Comparison of ENCODE assay signal across 8 cellular contexts in genomic region chr4:108030332-108030731, GRCh38. TPM values are rescaled to one million over a fixed set of nuclear protein-coding genes. Genes with fewer than 3 reads are reported as not detected.
DNase-seq lines count a peak whose midpoint lies in the region; ATAC-seq and TF ChIP-seq lines count a peak whose summit lies in the region.

No MANE protein-coding gene starts in this region.

- no peak for TF ChIP-seq EP300 in Ishikawa (IDR thresholded peaks at IDR 0.05; ENCODE audit: borderline replicate concordance)

- H3K27ac Mint-ChIP-seq in T-helper 17 cell, result peak overlapping the region; percentile 95

- ATAC-seq in GM21576 (IDR thresholded peaks at IDR 0.05; ENCODE audit: unreplicated experiment) (peak; percentile 94), T-helper 17 cell (peak; percentile 95)

- peaks cover 3% of the 10 kb centered on the region for H3K36me3 Mint-ChIP-seq in T-helper 17 cell (ENCODE audit: low read depth)

- H3K9me3 ChIP-seq in T-helper 17 cell (ENCODE audit: control insufficient read depth, low read length, poor library complexity, severe bottlenecking), result no peaks in the 10 kb centered on the region

- peak; percentile 51 for TF ChIP-seq RAD21 in Ishikawa (IDR thresholded peaks at IDR 0.05; ENCODE audit: low read depth)

- peak overlapping the region; percentile 84 for H3K4me3 Mint-ChIP-seq in T-helper 17 cell

- H3K27me3 Mint-ChIP-seq in T-helper 17 cell, result no peaks in the 10 kb centered on the region

- DNase-seq in GM04503 (ENCODE audit: low read depth), result peak; percentile 44
- DNase-seq in T-helper 17 cell, result peak in 2 of 3 donors; percentile 44 to 51
- DNase-seq in astrocyte of the hippocampus (ENCODE audit: low read depth, low spot score), result peak; percentile 79
- DNase-seq in kidney glomerular epithelial cell (lab: John Stamatoyannopoulos, UW), result peak; percentile 80
- DNase-seq in stimulated activated CD8-positive, alpha-beta memory T cell treated with anti-CD3 and anti-CD28 coated beads, Interleukin-15, amount 100 ng/mL, for 4 hours (ENCODE audit: low read depth in 2 of 2), result peak; percentile 32 to 54
- DNase-seq in OCI-M2 (lab: John Stamatoyannopoulos, UW; ENCODE audit: unreplicated experiment), result no peak

- peaks cover 25% of the 10 kb centered on the region for H3K4me1 Mint-ChIP-seq in T-helper 17 cell

TF ChIP-seq in Ishikawa, 13 proteins besides CTCF, POLR2A, EP300 and RAD21:
- TF ChIP-seq CEBPB (IDR thresholded peaks at IDR 0.05) (no peak), CREB1 (IDR thresholded peaks at IDR 0.05; ENCODE audit: low read depth) (no peak), ZBTB7A (IDR thresholded peaks at IDR 0.05; ENCODE audit: low read depth) (no peak), TEAD4 (IDR thresholded peaks at IDR 0.05) (no peak), YY1 (IDR thresholded peaks at IDR 0.05; ENCODE audit: low read depth) (no peak), EGR1 (IDR thresholded peaks at IDR 0.05) (no peak), FOXM1 (IDR thresholded peaks at IDR 0.05; ENCODE audit: borderline replicate concordance, low read depth) (no peak), NFIC (IDR thresholded peaks at IDR 0.05) (no peak), TAF1 (IDR thresholded peaks at IDR 0.05; ENCODE audit: low read depth) (no peak), TCF12 (IDR thresholded peaks at IDR 0.05; ENCODE audit: low read depth) (no peak)
- TF ChIP-seq, protein P1, sequence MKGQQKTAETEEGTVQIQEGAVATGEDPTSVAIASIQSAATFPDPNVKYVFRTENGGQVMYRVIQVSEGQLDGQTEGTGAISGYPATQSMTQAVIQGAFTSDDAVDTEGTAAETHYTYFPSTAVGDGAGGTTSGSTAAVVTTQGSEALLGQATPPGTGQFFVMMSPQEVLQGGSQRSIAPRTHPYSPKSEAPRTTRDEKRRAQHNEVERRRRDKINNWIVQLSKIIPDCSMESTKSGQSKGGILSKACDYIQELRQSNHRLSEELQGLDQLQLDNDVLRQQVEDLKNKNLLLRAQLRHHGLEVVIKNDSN (IDR thresholded peaks at IDR 0.05), result no peak
- TF ChIP-seq, protein P2, sequence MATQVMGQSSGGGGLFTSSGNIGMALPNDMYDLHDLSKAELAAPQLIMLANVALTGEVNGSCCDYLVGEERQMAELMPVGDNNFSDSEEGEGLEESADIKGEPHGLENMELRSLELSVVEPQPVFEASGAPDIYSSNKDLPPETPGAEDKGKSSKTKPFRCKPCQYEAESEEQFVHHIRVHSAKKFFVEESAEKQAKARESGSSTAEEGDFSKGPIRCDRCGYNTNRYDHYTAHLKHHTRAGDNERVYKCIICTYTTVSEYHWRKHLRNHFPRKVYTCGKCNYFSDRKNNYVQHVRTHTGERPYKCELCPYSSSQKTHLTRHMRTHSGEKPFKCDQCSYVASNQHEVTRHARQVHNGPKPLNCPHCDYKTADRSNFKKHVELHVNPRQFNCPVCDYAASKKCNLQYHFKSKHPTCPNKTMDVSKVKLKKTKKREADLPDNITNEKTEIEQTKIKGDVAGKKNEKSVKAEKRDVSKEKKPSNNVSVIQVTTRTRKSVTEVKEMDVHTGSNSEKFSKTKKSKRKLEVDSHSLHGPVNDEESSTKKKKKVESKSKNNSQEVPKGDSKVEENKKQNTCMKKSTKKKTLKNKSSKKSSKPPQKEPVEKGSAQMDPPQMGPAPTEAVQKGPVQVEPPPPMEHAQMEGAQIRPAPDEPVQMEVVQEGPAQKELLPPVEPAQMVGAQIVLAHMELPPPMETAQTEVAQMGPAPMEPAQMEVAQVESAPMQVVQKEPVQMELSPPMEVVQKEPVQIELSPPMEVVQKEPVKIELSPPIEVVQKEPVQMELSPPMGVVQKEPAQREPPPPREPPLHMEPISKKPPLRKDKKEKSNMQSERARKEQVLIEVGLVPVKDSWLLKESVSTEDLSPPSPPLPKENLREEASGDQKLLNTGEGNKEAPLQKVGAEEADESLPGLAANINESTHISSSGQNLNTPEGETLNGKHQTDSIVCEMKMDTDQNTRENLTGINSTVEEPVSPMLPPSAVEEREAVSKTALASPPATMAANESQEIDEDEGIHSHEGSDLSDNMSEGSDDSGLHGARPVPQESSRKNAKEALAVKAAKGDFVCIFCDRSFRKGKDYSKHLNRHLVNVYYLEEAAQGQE (IDR thresholded peaks at IDR 0.05; ENCODE audit: low read depth), result no peak
- TF ChIP-seq, protein P3, sequence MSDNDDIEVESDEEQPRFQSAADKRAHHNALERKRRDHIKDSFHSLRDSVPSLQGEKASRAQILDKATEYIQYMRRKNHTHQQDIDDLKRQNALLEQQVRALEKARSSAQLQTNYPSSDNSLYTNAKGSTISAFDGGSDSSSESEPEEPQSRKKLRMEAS (IDR thresholded peaks at IDR 0.05), result no peak

RNA-seq across cellular contexts. Expression of gene HADH, which starts 40.6 kb away (rescaled TPM):
- total RNA-seq in T-helper 17 cell, result 10 to 100 TPM; 10.5 to 13.3 TPM
